ENCODE assay signal across 18 cellular contexts in genomic region chr4:183287309-183287659, GRCh38. TPM values are rescaled to one million over a fixed set of nuclear protein-coding genes. Genes with fewer than 3 reads are reported as not detected.
DNase-seq lines count a peak whose midpoint lies in the region; ATAC-seq, FAIRE-seq and TF ChIP-seq lines count a peak whose summit lies in the region.
"Had no signal": no experiment of that assay in that cellular context is flagged by ENCODE, and none has a peak within 500 bp of the region (broad histone marks: within the 10 kb centered on the region; RNA-seq: fewer than 3 reads in every experiment).

No MANE protein-coding gene starts in this region.

- peaks cover 61% of the 10 kb centered on the region for H3K36me3 Mint-ChIP-seq in HFFc6 (ENCODE audit: low read depth)

- peaks cover 18% of the 10 kb centered on the region for H3K4me1 Mint-ChIP-seq in HFFc6 (ENCODE audit: low read depth)
- H3K4me1 Mint-ChIP-seq: activated CD4-positive, alpha-beta memory T cell treated with anti-CD3 and anti-CD28 coated beads, Interleukin-2, amount 10 ng/mL, durations not matched to agents 7 days and 5 days had no signal

- no peak overlapping the region for H3K27ac ChIP-seq in A673 (ENCODE audit: low read depth, low read length, poor library complexity, severe bottlenecking)
- H3K27ac ChIP-seq: Peyer's patch had no signal

- ATAC-seq in GM21367 (IDR thresholded peaks at IDR 0.05; ENCODE audit: unreplicated experiment) (peak; percentile 59), HG02973 (IDR thresholded peaks at IDR 0.05; ENCODE audit: unreplicated experiment) (peak; percentile 71), HG03575 (IDR thresholded peaks at IDR 0.05; ENCODE audit: extremely low read depth, insufficient number of reproducible peaks, low FRiP score, unreplicated experiment) (peak; percentile 59), HG02610 (IDR thresholded peaks at IDR 0.05; ENCODE audit: unreplicated experiment) (no peak)

- no peaks in the 10 kb centered on the region for H3K9me3 ChIP-seq in A673 (ENCODE audit: low read depth, low read length, poor library complexity, severe bottlenecking)
- H3K9me3 ChIP-seq: Peyer's patch had no signal

- no TSS peak for BruUV-seq in A673 (replicated peaks; lab: Mats Ljungman, UMichigan)

- no peak overlapping the region for H3K4me3 Mint-ChIP-seq in HFFc6
- H3K4me3 Mint-ChIP-seq: activated CD4-positive, alpha-beta memory T cell treated with anti-CD3 and anti-CD28 coated beads, Interleukin-2, amount 10 ng/mL, durations not matched to agents 7 days and 5 days; T-helper 1 cell treated with Interleukin-12 subunit alpha and Interleukin-12 subunit beta and Interleukin-4 antibody, amounts not matched to agents 30 μg/mL and 1 μg/mL, for 36 hours had no signal

- no peak for FAIRE-seq in GM18507 (lab: Jason Lieb, UNC)

- POLR2A ChIA-PET in A673 (lab: Charles Lee; ENCODE audit: low non-redundant PET): no interaction called here

- DNase-seq in GM18507 (ENCODE audit: extremely low spot score, insufficient read length, low read depth): peak; percentile 9
- no peak for DNase-seq in HFFc6
- no peak for DNase-seq in iPS-NIHi11 (ENCODE audit: low spot score)
- no peak for DNase-seq in A673 (ENCODE audit: low spot score)
- DNase-seq: activated CD4-positive, alpha-beta memory T cell treated with anti-CD3 and anti-CD28 coated beads, Interleukin-2, amount 10 ng/mL, durations not matched to agents 7 days and 5 days; activated naive CD4-positive, alpha-beta T cell treated with Interleukin-2 at 50 U/mL for 16 hours; mesendoderm; MM.1S; NCI-H446 treated with DMSO at 0.1 percent for 48 hours; Peyer's patch; stimulated activated CD4-positive, alpha-beta T cell treated with anti-CD3 and anti-CD28 coated beads, Interleukin-15, amount 100 ng/mL, for 24 hours had no signal

- no peak overlapping the region for H3K27ac Mint-ChIP-seq in HFFc6
- H3K27ac Mint-ChIP-seq: activated CD4-positive, alpha-beta memory T cell treated with anti-CD3 and anti-CD28 coated beads, Interleukin-2, amount 10 ng/mL, durations not matched to agents 7 days and 5 days; T-helper 1 cell treated with Interleukin-12 subunit alpha and Interleukin-12 subunit beta and Interleukin-4 antibody, amounts not matched to agents 30 μg/mL and 1 μg/mL, for 36 hours had no signal

- H3K36me3 ChIP-seq in A673 (ENCODE audit: insufficient read depth, low read length, poor library complexity, severe bottlenecking): peaks cover 72% of the 10 kb centered on the region

- H3K4me1 ChIP-seq in A673 (ENCODE audit: insufficient read depth, low read length, poor library complexity, severe bottlenecking): no peaks in the 10 kb centered on the region

- intact Hi-C loops in A673 (cut with micrococcal nuclease; ENCODE audit: unreplicated experiment): no loop called here

- H3K4me3 ChIP-seq in A673 (ENCODE audit: low read depth, low read length, poor library complexity, severe bottlenecking): no peak overlapping the region
- H3K4me3 ChIP-seq: Peyer's patch had no signal

- no peaks in the 10 kb centered on the region for H3K9me3 Mint-ChIP-seq in HFFc6
- H3K9me3 Mint-ChIP-seq: activated CD4-positive, alpha-beta memory T cell treated with anti-CD3 and anti-CD28 coated beads, Interleukin-2, amount 10 ng/mL, durations not matched to agents 7 days and 5 days; T-helper 1 cell treated with Interleukin-12 subunit alpha and Interleukin-12 subunit beta and Interleukin-4 antibody, amounts not matched to agents 30 μg/mL and 1 μg/mL, for 36 hours had no signal

- no peaks in the 10 kb centered on the region for H3K27me3 ChIP-seq in A673 (replicated peaks; ENCODE audit: insufficient read depth, low read depth, low read length, poor library complexity)
- H3K27me3 ChIP-seq: Peyer's patch had no signal

- no peak for TF ChIP-seq CTCF in HFFc6 (IDR thresholded peaks at IDR 0.05)
- TF ChIP-seq CTCF in A673 (conservative IDR thresholded peaks at IDR 0.05; ENCODE audit: low read depth, low read length): no peak

- CTCF ChIA-PET in A673 (lab: Charles Lee): no interaction called here

- H3K27me3 Mint-ChIP-seq in HFFc6 (ENCODE audit: insufficient read depth): peaks cover 2% of the 10 kb centered on the region
- H3K27me3 Mint-ChIP-seq: activated CD4-positive, alpha-beta memory T cell treated with anti-CD3 and anti-CD28 coated beads, Interleukin-2, amount 10 ng/mL, durations not matched to agents 7 days and 5 days had no signal

RNA-seq across cellular contexts. Expression of gene CLDN22, which starts 32.8 kb away (rescaled TPM):
- total RNA-seq in HFFc6 (2021; fragmentation: NEBNext Ultra II Directional; extraction: Animal tissue kit (Norgen Biotek cat#: 25700)): not detected
- not detected in 2 replicates for total RNA-seq in A673 (2021)
- total RNA-seq: activated CD4-positive, alpha-beta memory T cell treated with anti-CD3 and anti-CD28 coated beads, Interleukin-2, amount 10 ng/mL, durations not matched to agents 7 days and 5 days; cardiac septum; osteocyte; Peyer's patch had no signal

RNA-seq across cellular contexts. Expression of gene CLDN24, which starts 34.9 kb away (rescaled TPM):
- total RNA-seq in HFFc6 (2021; fragmentation: NEBNext Ultra II Directional; extraction: Animal tissue kit (Norgen Biotek cat#: 25700)): not detected
- total RNA-seq in A673 (2021): not detected in 2 replicates
- total RNA-seq: activated CD4-positive, alpha-beta memory T cell treated with anti-CD3 and anti-CD28 coated beads, Interleukin-2, amount 10 ng/mL, durations not matched to agents 7 days and 5 days; cardiac septum; osteocyte; Peyer's patch had no signal
